In genomic region chr13:30809787-30810186, GRCh38 we compare ENCODE assay signal across 18 cellular contexts.
A peak's percentile ranks its signal among the peaks of the same experiment; 100 is the strongest.
DNase-seq lines count a peak whose midpoint lies in the region; ATAC-seq and TF ChIP-seq lines count a peak whose summit lies in the region.
"Had no signal": no experiment of that assay in that cellular context is flagged by ENCODE, and none has a peak within 500 bp of the region (broad histone marks: within the 10 kb centered on the region; RNA-seq: fewer than 3 reads in every experiment).

No MANE protein-coding gene starts in this region.

- H2BK120ac ChIP-seq in trophoblast cell (ENCODE audit: insufficient read depth, low read length, poor library complexity), result peak overlapping the region; percentile 73

- H3K4me1 ChIP-seq in body of pancreas (peaks cover 13% of the 10 kb centered on the region), esophagus squamous epithelium (peaks cover 4 to 30% (median 5%) of the 10 kb centered on the region in 3 donors), trophoblast cell (ENCODE audit: control insufficient read depth in 1 of 2, insufficient read depth in 2 of 2, low read length in 2 of 2) (peaks cover 9 to 10% of the 10 kb centered on the region in 2 experiments)

- H3K4me3 ChIP-seq in body of pancreas (no peak overlapping the region), esophagus squamous epithelium (no peak overlapping the region), trophoblast cell (ENCODE audit: low read depth, low read length) (no peak overlapping the region)
- H3K4me3 ChIP-seq: BLaER1 treated with 17β-estradiol and CSF1 and Interleukin-3, amounts not matched to agents 10 nM and 100 nM; GM12878; GM23338 had no signal

- H3K9ac ChIP-seq in trophoblast cell (ENCODE audit: low read length), result no peak overlapping the region
- H3K9ac ChIP-seq: BLaER1 treated with 17β-estradiol and CSF1 and Interleukin-3, amounts not matched to agents 10 nM and 100 nM; KMS-11 had no signal

- no peaks in the 10 kb centered on the region for H3K36me3 Mint-ChIP-seq in natural killer cell
- H3K36me3 Mint-ChIP-seq in stimulated activated memory B cell treated with anti-CD40 and anti-IgM and Interleukin-4, amounts not matched to agents 10 μg/mL and 1 μg/mL and 100 μg/mL, for 72 hours, result no peaks in the 10 kb centered on the region

- H3K27me3 Mint-ChIP-seq in natural killer cell (ENCODE audit: low read depth in 2 of 2), result no peaks in the 10 kb centered on the region
- no peaks in the 10 kb centered on the region for H3K27me3 Mint-ChIP-seq in stimulated activated memory B cell treated with anti-CD40 and anti-IgM and Interleukin-4, amounts not matched to agents 10 μg/mL and 1 μg/mL and 100 μg/mL, for 72 hours
- H3K27me3 Mint-ChIP-seq: CD8-positive, alpha-beta memory T cell had no signal

- H3K18ac ChIP-seq in trophoblast cell (ENCODE audit: low read length), result peak overlapping the region; percentile 58

- peak overlapping the region; percentile 91 for H4K91ac ChIP-seq in trophoblast cell (ENCODE audit: low read depth, low read length)

- H3K79me1 ChIP-seq in trophoblast cell (ENCODE audit: low read length), result peaks cover 26% of the 10 kb centered on the region

- H3K4me3 Mint-ChIP-seq in natural killer cell, result no peak overlapping the region
- H3K4me3 Mint-ChIP-seq in stimulated activated memory B cell treated with anti-CD40 and anti-IgM and Interleukin-4, amounts not matched to agents 10 μg/mL and 1 μg/mL and 100 μg/mL, for 72 hours, result no peak overlapping the region
- H3K4me3 Mint-ChIP-seq: CD8-positive, alpha-beta memory T cell; GM23338 had no signal

- no peak for TF ChIP-seq CTCF in body of pancreas (IDR thresholded peaks at IDR 0.05)
- no peak for TF ChIP-seq CTCF in esophagus squamous epithelium (IDR thresholded peaks at IDR 0.05)
- no peak for TF ChIP-seq CTCF in natural killer cell (IDR thresholded peaks at IDR 0.05)

- no peaks in the 10 kb centered on the region for H3K79me2 ChIP-seq in trophoblast cell (ENCODE audit: control insufficient read depth, insufficient read depth, low read length, poor library complexity)

- H3K9me3 Mint-ChIP-seq in natural killer cell, result peaks cover 0 to 2% of the 10 kb centered on the region in 2 donors
- H3K9me3 Mint-ChIP-seq in stimulated activated memory B cell treated with anti-CD40 and anti-IgM and Interleukin-4, amounts not matched to agents 10 μg/mL and 1 μg/mL and 100 μg/mL, for 72 hours, result peaks cover 3% of the 10 kb centered on the region
- H3K9me3 Mint-ChIP-seq: CD8-positive, alpha-beta memory T cell; GM23338 had no signal

- H3K36me3 ChIP-seq in body of pancreas (replicated peaks in 1 of 2; ENCODE audit: insufficient read depth in 1 of 2, low read depth in 2 of 2), result no peaks in the 10 kb centered on the region
- H3K36me3 ChIP-seq in esophagus squamous epithelium, result no peaks in the 10 kb centered on the region
- peaks cover 0 to 2% of the 10 kb centered on the region in 2 experiments for H3K36me3 ChIP-seq in trophoblast cell (ENCODE audit: control insufficient read depth in 1 of 2, insufficient read depth in 2 of 2, low read length in 2 of 2)
- H3K36me3 ChIP-seq: BLaER1 treated with 17β-estradiol and CSF1 and Interleukin-3, amounts not matched to agents 10 nM and 100 nM had no signal

- ATAC-seq in body of pancreas (no peak), natural killer cell (no peak)
- ATAC-seq in stimulated activated memory B cell treated with anti-CD40 and anti-IgM and Interleukin-4, amounts not matched to agents 10 μg/mL and 1 μg/mL and 100 μg/mL, for 72 hours, result no peak
- ATAC-seq: GM12878, GM23338, HCT116 had no signal

- no peak overlapping the region for H3K4me2 ChIP-seq in trophoblast cell (ENCODE audit: low read length)
- H3K4me2 ChIP-seq: BLaER1 treated with 17β-estradiol and CSF1 and Interleukin-3, amounts not matched to agents 10 nM and 100 nM; GM23338; KMS-11 had no signal

- H3K14ac ChIP-seq in trophoblast cell (ENCODE audit: low read length), result peak overlapping the region; percentile 84

- TF ChIP-seq POLR2A in body of pancreas (IDR thresholded peaks at IDR 0.05) (no peak), esophagus squamous epithelium (IDR thresholded peaks at IDR 0.05) (no peak)

- peak overlapping the region; percentile 66 for H2AK5ac ChIP-seq in trophoblast cell (ENCODE audit: low read length)

- DNase-seq in NCI-H69 (lab: John Stamatoyannopoulos, UW) (peak; percentile 29), body of pancreas (no peak), esophagus squamous epithelium (lab: John Stamatoyannopoulos, UW) (no peak), trophoblast cell (no peak), natural killer cell (no peak), inferior parietal cortex (ENCODE audit: extremely low spot score) (no peak)
- DNase-seq: CD8-positive, alpha-beta memory T cell; DMS53; EL; NCI-H1417; NCI-H187 treated with DMSO at 0.1 percent for 48 hours; NCI-H524 had no signal

- H3K27me3 ChIP-seq in body of pancreas (no peaks in the 10 kb centered on the region), esophagus squamous epithelium (no peaks in the 10 kb centered on the region), trophoblast cell (ENCODE audit: insufficient read depth, low read length) (no peaks in the 10 kb centered on the region)
- H3K27me3 ChIP-seq: BLaER1 treated with 17β-estradiol and CSF1 and Interleukin-3, amounts not matched to agents 10 nM and 100 nM had no signal

- peak overlapping the region in 3 of 4 donors; percentile 16 to 65 (median 49) for H3K27ac ChIP-seq in body of pancreas
- H3K27ac ChIP-seq in esophagus squamous epithelium, result peak overlapping the region in 3 of 4 donors; percentile 4 to 31 (median 15)
- peak overlapping the region; percentile 75 for H3K27ac ChIP-seq in trophoblast cell (ENCODE audit: low read depth, low read length)
- H3K27ac ChIP-seq: BLaER1 treated with 17β-estradiol and CSF1 and Interleukin-3, amounts not matched to agents 10 nM and 100 nM; KMS-11 had no signal

- intact Hi-C loops in body of pancreas (cut with DNase I), result no loop called here
- intact Hi-C loops in esophagus squamous epithelium (cut with DNase I), result loop anchor here (10.0 kb wide), 2 partner anchors 135 to 675 kb away; no protein-coding TSS in a partner anchor
- intact Hi-C loops in natural killer cell (cut with micrococcal nuclease), result no loop called here

- no peak overlapping the region for H2AFZ ChIP-seq in trophoblast cell (ENCODE audit: insufficient read depth, low read length, poor library complexity)
- H2AFZ ChIP-seq: GM23338 had no signal

- H4K12ac ChIP-seq in trophoblast cell (ENCODE audit: low read depth, low read length), result no peak overlapping the region

- peak overlapping the region; percentile 26 for H3K4ac ChIP-seq in trophoblast cell (ENCODE audit: low read depth, low read length)

- WGBS in body of pancreas, 2 donors, result 90 to 91% methylated on average over 2 of the region's 2 CpGs
- WGBS in esophagus squamous epithelium, 2 donors, result 80 to 81% methylated on average over 2 of the region's 2 CpGs
- WGBS in trophoblast cell (ENCODE audit: extremely low coverage, insufficient coverage, insufficient read length), result no CpG with 5 or more reads among the region's 2 CpGs

- H4K8ac ChIP-seq in trophoblast cell (ENCODE audit: low read depth, low read length), result peak overlapping the region; percentile 6

- H3K4me1 Mint-ChIP-seq in natural killer cell, result no peaks in the 10 kb centered on the region
- H3K4me1 Mint-ChIP-seq in stimulated activated memory B cell treated with anti-CD40 and anti-IgM and Interleukin-4, amounts not matched to agents 10 μg/mL and 1 μg/mL and 100 μg/mL, for 72 hours, result no peaks in the 10 kb centered on the region
- H3K4me1 Mint-ChIP-seq: CD8-positive, alpha-beta memory T cell; GM23338 had no signal

- H3K9me3 ChIP-seq in body of pancreas, result no peaks in the 10 kb centered on the region
- no peaks in the 10 kb centered on the region for H3K9me3 ChIP-seq in esophagus squamous epithelium
- peaks cover 2% of the 10 kb centered on the region for H3K9me3 ChIP-seq in trophoblast cell (ENCODE audit: insufficient read depth, low read depth, low read length)
- H3K9me3 ChIP-seq: BLaER1 treated with 17β-estradiol and CSF1 and Interleukin-3, amounts not matched to agents 10 nM and 100 nM had no signal

- H3K27ac Mint-ChIP-seq in natural killer cell, result no peak overlapping the region
- no peak overlapping the region for H3K27ac Mint-ChIP-seq in stimulated activated memory B cell treated with anti-CD40 and anti-IgM and Interleukin-4, amounts not matched to agents 10 μg/mL and 1 μg/mL and 100 μg/mL, for 72 hours
- H3K27ac Mint-ChIP-seq: CD8-positive, alpha-beta memory T cell; GM23338 had no signal

- peak overlapping the region; percentile 82 for H2BK12ac ChIP-seq in trophoblast cell (ENCODE audit: low read length)

- H2BK5ac ChIP-seq in trophoblast cell (ENCODE audit: low read depth, low read length, poor library complexity), result peak overlapping the region; percentile 53

- no peak overlapping the region for H3K23ac ChIP-seq in trophoblast cell (ENCODE audit: low read length)

Comparison
In these comparisons a context has a peak if more than half of its experiments do, and no peak if none do; other contexts are left out.
1. H3K27ac ChIP-seq: peak in every context shown above with its lines; median percentile 75 in trophoblast cell; 49 in body of pancreas; 15 in esophagus squamous epithelium.